In genomic region chr18:79612291-79613108, GRCh38 we compare ENCODE assay signal across 24 cellular contexts.
A peak's percentile ranks its signal among the peaks of the same experiment; 100 is the strongest.
DNase-seq lines count a peak whose midpoint lies in the region; ATAC-seq and TF ChIP-seq lines count a peak whose summit lies in the region.
"Had no signal": no experiment of that assay in that cellular context is flagged by ENCODE, and none has a peak within 500 bp of the region (broad histone marks: within the 10 kb centered on the region; RNA-seq: fewer than 3 reads in every experiment).

No MANE protein-coding gene starts in this region.

- DNase-seq in natural killer cell treated with Interleukin-12 subunit alpha and Interleukin-12 subunit beta and Interleukin-15 and Interleukin-18, amount 100 ng/mL, for 72 hours (ENCODE audit: low spot score): peak; percentile 25
- no peak for DNase-seq in natural killer cell
- peak; percentile 43 for DNase-seq in islet precursor cell
- peak; percentile 51 for DNase-seq in sciatic nerve (ENCODE audit: low spot score)
- no peak for DNase-seq in left colon
- DNase-seq in NCI-H1694 (lab: John Stamatoyannopoulos, UW): no peak
- DNase-seq: ACHN; activated CD4-positive, alpha-beta T cell treated with anti-CD3 and anti-CD28 coated beads for 36 hours; activated CD8-positive, alpha-beta memory T cell treated with anti-CD3 and anti-CD28 coated beads for 24 hours; activated naive CD4-positive, alpha-beta T cell treated with anti-CD3 and anti-CD28 coated beads, Interleukin-2, amount 10 ng/mL, durations not matched to agents 7 days and 5 days; activated T-cell treated with anti-CD3 and anti-CD28 coated beads, Interleukin-2, amount 50 U/mL, for 48 hours; COR-L47; DND-41; GOT3; KG1; NCI-H1436 treated with DMSO at 0.1 percent for 48 hours; SJCRH30; stimulated activated CD4-positive, alpha-beta T cell treated with anti-CD3 and anti-CD28 coated beads, Interleukin-12 subunit alpha, Interleukin-12 subunit beta, amount 100 ng/mL, for 4 hours; stimulated activated CD4-positive, alpha-beta T cell treated with anti-CD3 and anti-CD28 coated beads, Interleukin-4, amount 100 ng/mL, for 24 hours; stomach; trophoblast cell had no signal

- TF ChIP-seq CTCF in natural killer cell (IDR thresholded peaks at IDR 0.05): no peak

- no peak overlapping the region for H3K4me3 Mint-ChIP-seq in natural killer cell treated with Interleukin-12 subunit alpha and Interleukin-12 subunit beta and Interleukin-15 and Interleukin-18, amount 100 ng/mL, for 72 hours
- H3K4me3 Mint-ChIP-seq in natural killer cell: no peak overlapping the region
- H3K4me3 Mint-ChIP-seq: activated CD4-positive, alpha-beta T cell treated with anti-CD3 and anti-CD28 coated beads for 36 hours; activated naive CD4-positive, alpha-beta T cell treated with anti-CD3 and anti-CD28 coated beads, Interleukin-2, amount 10 ng/mL, durations not matched to agents 7 days and 5 days; dendritic cell treated with granulocyte-macrophage colony-stimulating factor and Interleukin-4, amounts not matched to agents 40 ng/mL and 50 ng/mL, for 4 days had no signal

- no peaks in the 10 kb centered on the region for H3K4me1 Mint-ChIP-seq in natural killer cell treated with Interleukin-12 subunit alpha and Interleukin-12 subunit beta and Interleukin-15 and Interleukin-18, amount 100 ng/mL, for 72 hours (ENCODE audit: low read depth in 2 of 2)
- H3K4me1 Mint-ChIP-seq in natural killer cell: no peaks in the 10 kb centered on the region
- H3K4me1 Mint-ChIP-seq: activated CD4-positive, alpha-beta T cell treated with anti-CD3 and anti-CD28 coated beads for 36 hours; activated naive CD4-positive, alpha-beta T cell treated with anti-CD3 and anti-CD28 coated beads, Interleukin-2, amount 10 ng/mL, durations not matched to agents 7 days and 5 days had no signal

- no peaks in the 10 kb centered on the region for H3K27me3 Mint-ChIP-seq in natural killer cell treated with Interleukin-12 subunit alpha and Interleukin-12 subunit beta and Interleukin-15 and Interleukin-18, amount 100 ng/mL, for 72 hours
- peaks cover 0 to 5% of the 10 kb centered on the region in 2 donors for H3K27me3 Mint-ChIP-seq in natural killer cell (ENCODE audit: low read depth in 2 of 2)
- H3K27me3 Mint-ChIP-seq: activated CD4-positive, alpha-beta T cell treated with anti-CD3 and anti-CD28 coated beads for 36 hours; activated naive CD4-positive, alpha-beta T cell treated with anti-CD3 and anti-CD28 coated beads, Interleukin-2, amount 10 ng/mL, durations not matched to agents 7 days and 5 days had no signal

- no peaks in the 10 kb centered on the region for H3K9me3 Mint-ChIP-seq in natural killer cell treated with Interleukin-12 subunit alpha and Interleukin-12 subunit beta and Interleukin-15 and Interleukin-18, amount 100 ng/mL, for 72 hours
- no peaks in the 10 kb centered on the region for H3K9me3 Mint-ChIP-seq in natural killer cell
- H3K9me3 Mint-ChIP-seq: activated naive CD4-positive, alpha-beta T cell treated with anti-CD3 and anti-CD28 coated beads, Interleukin-2, amount 10 ng/mL, durations not matched to agents 7 days and 5 days; dendritic cell treated with granulocyte-macrophage colony-stimulating factor and Interleukin-4, amounts not matched to agents 40 ng/mL and 50 ng/mL, for 4 days had no signal

- no peaks in the 10 kb centered on the region for H3K36me3 Mint-ChIP-seq in natural killer cell treated with Interleukin-12 subunit alpha and Interleukin-12 subunit beta and Interleukin-15 and Interleukin-18, amount 100 ng/mL, for 72 hours
- H3K36me3 Mint-ChIP-seq in natural killer cell: no peaks in the 10 kb centered on the region
- H3K36me3 Mint-ChIP-seq: activated naive CD4-positive, alpha-beta T cell treated with anti-CD3 and anti-CD28 coated beads, Interleukin-2, amount 10 ng/mL, durations not matched to agents 7 days and 5 days had no signal

- no peak overlapping the region for H3K27ac Mint-ChIP-seq in natural killer cell treated with Interleukin-12 subunit alpha and Interleukin-12 subunit beta and Interleukin-15 and Interleukin-18, amount 100 ng/mL, for 72 hours
- no peak overlapping the region for H3K27ac Mint-ChIP-seq in natural killer cell
- H3K27ac Mint-ChIP-seq: activated CD4-positive, alpha-beta T cell treated with anti-CD3 and anti-CD28 coated beads for 36 hours; activated naive CD4-positive, alpha-beta T cell treated with anti-CD3 and anti-CD28 coated beads, Interleukin-2, amount 10 ng/mL, durations not matched to agents 7 days and 5 days had no signal

- ATAC-seq in natural killer cell treated with Interleukin-12 subunit alpha and Interleukin-12 subunit beta and Interleukin-15 and Interleukin-18, amount 100 ng/mL, for 72 hours: peak in 1 of 2 donors; percentile 11
- ATAC-seq in natural killer cell (no peak), sciatic nerve (no peak), left colon (no peak), GM18870 (IDR thresholded peaks at IDR 0.05; ENCODE audit: unreplicated experiment) (no peak)
- ATAC-seq: activated CD4-positive, alpha-beta T cell treated with anti-CD3 and anti-CD28 coated beads for 36 hours; Panc1 had no signal

- intact Hi-C loops in natural killer cell (cut with micrococcal nuclease): no loop called here
- intact Hi-C loops in sciatic nerve (cut with DNase I): no loop called here
- intact Hi-C loops in left colon (cut with DNase I, micrococcal nuclease): no loop called here

Comparison
In these comparisons a context has a peak if more than half of its experiments do, and no peak if none do; other contexts are left out.
1. DNase-seq: peak in natural killer cell treated with Interleukin-12 subunit alpha and Interleukin-12 subunit beta and Interleukin-15 and Interleukin-18, amount 100 ng/mL, for 72 hours (single experiment), islet precursor cell (single experiment) and sciatic nerve (single experiment); none in natural killer cell (single experiment), left colon (0 of 2) and NCI-H1694 (single experiment).